Comparison of ENCODE assay signal across 8 cellular contexts in genomic region chrX:49165901-49166881, GRCh38. TPM values are rescaled to one million over a fixed set of nuclear protein-coding genes. Genes with fewer than 3 reads are reported as not detected.
A peak's percentile ranks its signal among the peaks of the same experiment; 100 is the strongest.
DNase-seq lines count a peak whose midpoint lies in the region; ATAC-seq, FAIRE-seq and TF ChIP-seq lines count a peak whose summit lies in the region.

No MANE protein-coding gene starts in this region.

- TF ChIP-seq CTCF in glutamatergic neuron (IDR thresholded peaks at IDR 0.05; ENCODE audit: partially characterized antibody, unreplicated experiment) = no peak
- no peak for TF ChIP-seq CTCF in pancreas (IDR thresholded peaks at IDR 0.05)
- TF ChIP-seq CTCF in upper lobe of right lung (IDR thresholded peaks at IDR 0.05) = peak; percentile 24

- peak overlapping the region; percentile 44 to 95 for H3K27ac Mint-ChIP-seq in activated naive CD4-positive, alpha-beta T cell treated with anti-CD3 and anti-CD28 coated beads, Interleukin-2, amount 50 U/mL, for 72 hours
- H3K27ac Mint-ChIP-seq in glutamatergic neuron (ENCODE audit: unreplicated experiment) = peak overlapping the region; percentile 52

- peaks cover 18% of the 10 kb centered on the region; the same call in 1 of the 2 replicates for H3K9me3 ChIP-seq in HUES6 (ENCODE audit: control insufficient read depth, insufficient read depth, low read depth, low read length)
- H3K9me3 ChIP-seq in SJSA1 (replicated peaks) = no peaks in the 10 kb centered on the region
- H3K9me3 ChIP-seq in pancreas = no peaks in the 10 kb centered on the region
- H3K9me3 ChIP-seq in upper lobe of right lung = no peaks in the 10 kb centered on the region

- intact Hi-C loops in pancreas (cut with DNase I) = no loop called here
- intact Hi-C loops in upper lobe of right lung (cut with DNase I) = no loop called here

- no peaks in the 10 kb centered on the region for H3K9me3 Mint-ChIP-seq in activated naive CD4-positive, alpha-beta T cell treated with anti-CD3 and anti-CD28 coated beads, Interleukin-2, amount 50 U/mL, for 72 hours
- H3K9me3 Mint-ChIP-seq in glutamatergic neuron (ENCODE audit: unreplicated experiment) = peaks cover 2% of the 10 kb centered on the region

- peaks cover 5% of the 10 kb centered on the region for H3K4me1 Mint-ChIP-seq in glutamatergic neuron (ENCODE audit: low read depth, unreplicated experiment)

- H3K27ac ChIP-seq in HUES6 (ENCODE audit: low read depth, low read length) = no peak overlapping the region
- peak overlapping the region; percentile 92 for H3K27ac ChIP-seq in SJSA1
- H3K27ac ChIP-seq in pancreas = peak overlapping the region; percentile 42 to 81 (median 66)
- H3K27ac ChIP-seq in upper lobe of right lung = peak overlapping the region; percentile 87

- no peaks in the 10 kb centered on the region for H3K36me3 Mint-ChIP-seq in activated naive CD4-positive, alpha-beta T cell treated with anti-CD3 and anti-CD28 coated beads, Interleukin-2, amount 50 U/mL, for 72 hours
- H3K36me3 Mint-ChIP-seq in glutamatergic neuron (ENCODE audit: unreplicated experiment) = no peaks in the 10 kb centered on the region

- FAIRE-seq in pancreas (lab: Jason Lieb, UNC) = no peak

- peak overlapping the region; percentile 0 for H3K9ac ChIP-seq in HUES6 (ENCODE audit: low read length)

- H3K27me3 ChIP-seq in HUES6 (ENCODE audit: control insufficient read depth, insufficient read depth, low read length) (peaks cover 33% of the 10 kb centered on the region), SJSA1 (replicated peaks) (no peaks in the 10 kb centered on the region), pancreas (no peaks in the 10 kb centered on the region), upper lobe of right lung (no peaks in the 10 kb centered on the region)

- H3K27me3 Mint-ChIP-seq in glutamatergic neuron (ENCODE audit: unreplicated experiment) = peaks cover 6% of the 10 kb centered on the region

- ATAC-seq in GM18867 (IDR thresholded peaks at IDR 0.05; ENCODE audit: unreplicated experiment) (peak; percentile 48), pancreas (peak; percentile 15 to 49 (median 32)), upper lobe of right lung (peak; percentile 59)
- ATAC-seq in activated naive CD4-positive, alpha-beta T cell treated with anti-CD3 and anti-CD28 coated beads, Interleukin-2, amount 50 U/mL, for 72 hours = peak; percentile 54 to 65

- H3K4me3 Mint-ChIP-seq in glutamatergic neuron (ENCODE audit: unreplicated experiment) = peak overlapping the region; percentile 77

- DNase-seq in SJSA1 (ENCODE audit: low read depth in 1 of 2, low spot score in 2 of 2) (peak; percentile 48 to 57), glutamatergic neuron (peak; percentile 71), pancreas (peak; percentile 71 to 86 (median 74)), upper lobe of right lung (peak; percentile 87), D341Med (ENCODE audit: low spot score) (no peak)
- DNase-seq in activated naive CD4-positive, alpha-beta T cell treated with anti-CD3 and anti-CD28 coated beads, Interleukin-2, amount 50 U/mL, for 72 hours (ENCODE audit: low spot score in 2 of 2) = peak; percentile 48 to 78

- H3K36me3 ChIP-seq in HUES6 (ENCODE audit: control insufficient read depth, insufficient read depth, low read length) (no peaks in the 10 kb centered on the region), SJSA1 (no peaks in the 10 kb centered on the region), pancreas (no peaks in the 10 kb centered on the region), upper lobe of right lung (no peaks in the 10 kb centered on the region)

- WGBS in pancreas, 2 donors = 50 to 57% methylated on average over 53 to 61 of the region's 61 CpGs

- H3K4me1 ChIP-seq in HUES6 (ENCODE audit: control insufficient read depth, insufficient read depth, low read length) (peaks cover 17% of the 10 kb centered on the region; the same call in 1 of the 2 replicates), SJSA1 (replicated peaks) (peaks cover 27% of the 10 kb centered on the region), pancreas (no peaks in the 10 kb centered on the region), upper lobe of right lung (peaks cover 5% of the 10 kb centered on the region)

- peak overlapping the region; percentile 59 for H3K4me3 ChIP-seq in HUES6 (ENCODE audit: low read depth, low read length)
- peak overlapping the region; percentile 26 for H3K4me3 ChIP-seq in SJSA1
- H3K4me3 ChIP-seq in pancreas = peak overlapping the region in 1 of 4 donors; percentile 25
- H3K4me3 ChIP-seq in upper lobe of right lung = peak overlapping the region; percentile 40

RNA-seq across cellular contexts. Expression of gene MAGIX, which starts 3.6 kb away (rescaled TPM):
- 1.00 TPM in 1 of 2 replicates, not detected in the other for total RNA-seq in SJSA1 (2014; rRNA removed; shearing (Covaris generic))
- total RNA-seq in activated naive CD4-positive, alpha-beta T cell treated with anti-CD3 and anti-CD28 coated beads, Interleukin-2, amount 50 U/mL, for 72 hours = 1 to 10 TPM; 1.2 to 3.6 TPM
- total RNA-seq in glutamatergic neuron (ENCODE audit: unreplicated experiment) = 2.7 TPM
- total RNA-seq in pancreas = 10 to 100 TPM in 1 of 6 donors, 1 to 10 TPM in 5; 6.8 to 12.7 (median 8.3) TPM
- 10 to 100 TPM; 12.8 to 25.7 TPM for polyA plus RNA-seq in pancreas
- 7.1 TPM for total RNA-seq in upper lobe of right lung

RNA-seq across cellular contexts. Expression of gene PLP2, which starts 5.5 kb away (rescaled TPM):
- total RNA-seq in SJSA1 (2014; rRNA removed; shearing (Covaris generic)) = 48.3 and 63.8 TPM in 2 replicates
- 100 to 1,000 TPM; 142 to 169 TPM for total RNA-seq in activated naive CD4-positive, alpha-beta T cell treated with anti-CD3 and anti-CD28 coated beads, Interleukin-2, amount 50 U/mL, for 72 hours
- total RNA-seq in glutamatergic neuron (ENCODE audit: unreplicated experiment) (12.2 TPM), pancreas (100 to 1,000 TPM in 4 of 6 donors, 10 to 100 TPM in 2; 36.0 to 125 (median 114) TPM), upper lobe of right lung (90.9 TPM)
- 100 to 1,000 TPM; 119 to 126 TPM for polyA plus RNA-seq in pancreas

RNA-seq across cellular contexts. Expression of gene PRICKLE3, which starts 20.0 kb away (rescaled TPM):
- total RNA-seq in SJSA1 (2014; rRNA removed; shearing (Covaris generic)) = 2.4 and 3.6 TPM in 2 replicates
- 10 to 100 TPM; 22.8 to 27.3 TPM for total RNA-seq in activated naive CD4-positive, alpha-beta T cell treated with anti-CD3 and anti-CD28 coated beads, Interleukin-2, amount 50 U/mL, for 72 hours
- total RNA-seq in glutamatergic neuron (ENCODE audit: unreplicated experiment) (1.6 TPM), pancreas (1 to 10 TPM; 4.2 to 7.0 (median 5.6) TPM), upper lobe of right lung (16.4 TPM)
- 1 to 10 TPM; 4.3 to 6.7 TPM for polyA plus RNA-seq in pancreas

RNA-seq across cellular contexts. Expression of gene SYP, which starts 33.8 kb away (rescaled TPM):
- 0.16 and 0.53 TPM in 2 replicates for total RNA-seq in SJSA1 (2014; rRNA removed; shearing (Covaris generic))
- 10 to 100 TPM; 11.2 to 69.3 TPM for total RNA-seq in activated naive CD4-positive, alpha-beta T cell treated with anti-CD3 and anti-CD28 coated beads, Interleukin-2, amount 50 U/mL, for 72 hours
- 291 TPM for total RNA-seq in glutamatergic neuron (ENCODE audit: unreplicated experiment)
- 1 to 10 TPM; 2.0 to 9.8 (median 4.2) TPM for total RNA-seq in pancreas
- 10 to 100 TPM; 13.4 to 41.7 TPM for polyA plus RNA-seq in pancreas
- total RNA-seq in upper lobe of right lung = 3.5 TPM

RNA-seq across cellular contexts. Expression of gene GPKOW, which starts 42.7 kb away (rescaled TPM):
- total RNA-seq in SJSA1 (2014; rRNA removed; shearing (Covaris generic)) = 32.2 and 47.9 TPM in 2 replicates
- 10 to 100 TPM; 15.6 to 24.5 TPM for total RNA-seq in activated naive CD4-positive, alpha-beta T cell treated with anti-CD3 and anti-CD28 coated beads, Interleukin-2, amount 50 U/mL, for 72 hours
- total RNA-seq in glutamatergic neuron (ENCODE audit: unreplicated experiment) = 20.6 TPM
- 10 to 100 TPM in 1 of 6 donors, 1 to 10 TPM in 5; 5.4 to 11.5 (median 7.7) TPM for total RNA-seq in pancreas
- polyA plus RNA-seq in pancreas = 10 to 100 TPM in 1 of 2 donors, 1 to 10 TPM in 1; 5.1 to 10.5 TPM
- total RNA-seq in upper lobe of right lung = 19.3 TPM
